Comparison of ENCODE assay signal across 22 cellular contexts in genomic region chr22:45602004-45602733, GRCh38.
DNase-seq lines count a peak whose midpoint lies in the region; ATAC-seq, FAIRE-seq and TF ChIP-seq lines count a peak whose summit lies in the region.
"Had no signal": no experiment of that assay in that cellular context is flagged by ENCODE, and none has a peak within 500 bp of the region (broad histone marks: within the 10 kb centered on the region; RNA-seq: fewer than 3 reads in every experiment).

No MANE protein-coding gene starts in this region.

- no peak for FAIRE-seq in kidney (lab: Jason Lieb, UNC)
- FAIRE-seq: colon had no signal

- H3K27ac Mint-ChIP-seq in WTC11 (peak overlapping the region; percentile 67), type B pancreatic cell (peak overlapping the region; percentile 30), T-cell (peak overlapping the region in 1 of 2 donors; percentile 59)
- H3K27ac Mint-ChIP-seq: CD8-positive, alpha-beta memory T cell; immature natural killer cell; stimulated activated naive CD8-positive, alpha-beta T cell treated with anti-CD3 and anti-CD28 coated beads, Interleukin-15, amount 100 ng/mL, for 72 hours had no signal

- H3K4me1 Mint-ChIP-seq in WTC11 (peaks cover 17% of the 10 kb centered on the region), type B pancreatic cell (ENCODE audit: unreplicated experiment) (peaks cover 11% of the 10 kb centered on the region), T-cell (no peaks in the 10 kb centered on the region)
- H3K4me1 Mint-ChIP-seq: CD8-positive, alpha-beta memory T cell; immature natural killer cell had no signal

- no peaks in the 10 kb centered on the region for H3K9me3 ChIP-seq in kidney (ENCODE audit: control insufficient read depth in 1 of 2, low read length in 2 of 2)
- H3K9me3 ChIP-seq: adrenal gland, left lung, prostate gland, thyroid gland had no signal

- H3K4me3 ChIP-seq in kidney (ENCODE audit: low read length in 2 of 2) = no peak overlapping the region
- H3K4me3 ChIP-seq: adrenal gland, left lung, prostate gland, thyroid gland had no signal

- TF ChIP-seq CTCF in WTC11 (IDR thresholded peaks at IDR 0.05) = no peak
- no peak for TF ChIP-seq CTCF in kidney (IDR thresholded peaks at IDR 0.05; ENCODE audit: borderline replicate concordance, extremely low read depth, insufficient read depth)
- TF ChIP-seq CTCF in type B pancreatic cell (conservative IDR thresholded peaks at IDR 0.05) = no peak

- H3K36me3 Mint-ChIP-seq in WTC11 (peaks cover 3% of the 10 kb centered on the region), type B pancreatic cell (peaks cover 4% of the 10 kb centered on the region), T-cell (no peaks in the 10 kb centered on the region)
- H3K36me3 Mint-ChIP-seq: CD8-positive, alpha-beta memory T cell; immature natural killer cell had no signal

- H3K27me3 Mint-ChIP-seq in WTC11 (ENCODE audit: low read depth) (no peaks in the 10 kb centered on the region), type B pancreatic cell (no peaks in the 10 kb centered on the region), T-cell (peaks cover 0 to 22% of the 10 kb centered on the region in 2 donors)
- H3K27me3 Mint-ChIP-seq: stimulated activated naive CD8-positive, alpha-beta T cell treated with anti-CD3 and anti-CD28 coated beads, Interleukin-15, amount 100 ng/mL, for 72 hours had no signal

- no peak overlapping the region for H3K9ac ChIP-seq in kidney (ENCODE audit: low read length in 2 of 2)

- no peaks in the 10 kb centered on the region for H3K36me3 ChIP-seq in kidney (ENCODE audit: control insufficient read depth in 1 of 2, insufficient read depth in 2 of 2, low read length in 2 of 2)
- H3K36me3 ChIP-seq: adrenal gland, left lung, prostate gland, thyroid gland had no signal

- no peak overlapping the region for H3K27ac ChIP-seq in kidney (ENCODE audit: low read depth in 2 of 2, low read length in 2 of 2)
- H3K27ac ChIP-seq: left lung, thyroid gland had no signal

- ATAC-seq in WTC11 (peak; percentile 24), GM21423 (IDR thresholded peaks at IDR 0.05; ENCODE audit: unreplicated experiment) (no peak), T-cell (replicated peaks in 1 of 4) (no peak)
- ATAC-seq: activated T-cell treated with anti-CD3 and anti-CD28 coated beads, Interleukin-2, amount 50 U/mL, for 4 hours; esophagus mucosa; left lung; stimulated activated naive CD8-positive, alpha-beta T cell treated with anti-CD3 and anti-CD28 coated beads, Interleukin-15, amount 100 ng/mL, for 72 hours had no signal

- CTCF ChIA-PET in WTC11 (lab: Charles Lee) (interaction anchor here (0.7 to 1.5 kb wide), 10 partner anchors 27 to 476 kb away, joined by 3 to 7 read pairs (median 3); no protein-coding TSS in a partner anchor), T-cell (lab: Charles Lee) (no interaction called here)

- intact Hi-C loops in kidney (cut with DNase I) = no loop called here

- POLR2A ChIA-PET in WTC11 (lab: Charles Lee) = interaction anchor here (0.6 kb wide), 1 partner anchor 9 kb away, joined by 4 read pairs; no protein-coding TSS in a partner anchor
- POLR2A ChIA-PET in T-cell (lab: Charles Lee) = no interaction called here

- peaks cover 0 to 8% of the 10 kb centered on the region in 2 donors for H3K4me1 ChIP-seq in kidney (ENCODE audit: control insufficient read depth in 1 of 2, insufficient read depth in 1 of 2, low read depth in 1 of 2, low read length in 2 of 2)
- H3K4me1 ChIP-seq: adrenal gland had no signal

- DNase-seq in ELF-1 (ENCODE audit: low read depth, low spot score) (peak; percentile 78), WTC11 (ENCODE audit: low spot score) (no peak), kidney (peak; percentile 56), type B pancreatic cell (ENCODE audit: extremely low spot score, unreplicated experiment) (no peak), T-cell (no peak)
- no peak for DNase-seq in stimulated activated CD4-positive, alpha-beta T cell treated with anti-CD3 and anti-CD28 coated beads, Interleukin-2, amount 100 ng/mL, for 24 hours
- DNase-seq: activated naive CD4-positive, alpha-beta T cell treated with Interleukin-2 at 50 U/mL for 16 hours; activated T-cell treated with anti-CD3 and anti-CD28 coated beads, Interleukin-2, amount 50 U/mL, for 4 hours; adrenal gland; CD8-positive, alpha-beta memory T cell; effector memory CD4-positive, alpha-beta T cell; foreskin melanocyte; immature natural killer cell; left lung; stimulated activated naive CD8-positive, alpha-beta T cell treated with anti-CD3 and anti-CD28 coated beads, Interleukin-15, amount 100 ng/mL, for 72 hours; T-helper 2 cell; thyroid gland had no signal

- H3K9me3 Mint-ChIP-seq in WTC11 (no peaks in the 10 kb centered on the region), type B pancreatic cell (no peaks in the 10 kb centered on the region), T-cell (no peaks in the 10 kb centered on the region)
- H3K9me3 Mint-ChIP-seq: activated T-cell treated with anti-CD3 and anti-CD28 coated beads, Interleukin-2, amount 50 U/mL, for 4 hours; CD8-positive, alpha-beta memory T cell; HFFc6; immature natural killer cell; stimulated activated naive CD8-positive, alpha-beta T cell treated with anti-CD3 and anti-CD28 coated beads, Interleukin-15, amount 100 ng/mL, for 72 hours had no signal

- no peak overlapping the region for H3K4me3 Mint-ChIP-seq in WTC11
- H3K4me3 Mint-ChIP-seq in type B pancreatic cell = no peak overlapping the region
- H3K4me3 Mint-ChIP-seq in T-cell = peak overlapping the region in 1 of 3 donors; percentile 45
- H3K4me3 Mint-ChIP-seq: activated T-cell treated with anti-CD3 and anti-CD28 coated beads, Interleukin-2, amount 50 U/mL, for 4 hours; CD8-positive, alpha-beta memory T cell; immature natural killer cell; stimulated activated naive CD8-positive, alpha-beta T cell treated with anti-CD3 and anti-CD28 coated beads, Interleukin-15, amount 100 ng/mL, for 72 hours had no signal

TF ChIP-seq in WTC11, 78 proteins besides CTCF, POLR2A, EP300 and RAD21:
- TF ChIP-seq RORB (CRISPR knock-in tag; IDR thresholded peaks at IDR 0.05) (no peak), ZNF121 (CRISPR knock-in tag; IDR thresholded peaks at IDR 0.05) (peak; percentile 55; the same call in 1 of the 2 replicates), ERG (CRISPR knock-in tag; IDR thresholded peaks at IDR 0.05) (no peak)

Comparison
In these comparisons a context has a peak if more than half of its experiments do, and no peak if none do; other contexts are left out.
1. DNase-seq: peak in ELF-1 (single experiment) and kidney (single experiment); none in WTC11 (single experiment), type B pancreatic cell (single experiment), T-cell (0 of 34) and stimulated activated CD4-positive, alpha-beta T cell treated with anti-CD3 and anti-CD28 coated beads, Interleukin-2, amount 100 ng/mL, for 24 hours (0 of 2).